Comparison of ENCODE assay signal across 34 cellular contexts in the genomic region with DNA sequence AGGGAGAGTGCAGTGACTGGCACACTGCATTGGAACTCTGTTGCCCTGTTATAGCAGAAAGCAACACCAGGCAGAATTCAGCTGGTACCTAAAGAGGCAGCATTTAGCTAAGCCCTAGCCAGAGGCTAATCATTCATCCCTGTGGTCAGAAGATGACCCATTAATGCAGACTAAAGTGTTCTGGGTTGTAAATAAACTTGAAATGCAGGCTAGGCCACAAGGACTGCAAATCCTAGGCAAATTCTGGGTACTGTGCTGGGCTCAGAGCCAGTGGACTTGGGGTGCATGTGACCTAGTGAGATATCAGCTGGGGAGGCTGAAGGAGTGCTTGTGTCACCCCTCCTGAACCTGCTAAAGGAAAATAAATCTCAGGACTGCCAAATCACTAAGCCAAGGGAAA.
DNase-seq lines count a peak whose midpoint lies in the region; ATAC-seq and TF ChIP-seq lines count a peak whose summit lies in the region.
"Had no signal": no experiment of that assay in that cellular context is flagged by ENCODE, and none has a peak within 500 bp of the region (broad histone marks: within the 10 kb centered on the region; RNA-seq: fewer than 3 reads in every experiment).

No MANE protein-coding gene starts in this region.

- no peak for TF ChIP-seq CTCF in endodermal cell (conservative IDR thresholded peaks at IDR 0.05)

- no peak overlapping the region for H3K4me3 ChIP-seq in endodermal cell (ENCODE audit: low read length)
- H3K4me3 ChIP-seq: hepatocyte, lower lobe of right lung, prostate gland, thyroid gland, vagina had no signal

- H3K9me3 ChIP-seq in endodermal cell (ENCODE audit: control insufficient read depth, low read length), result no peaks in the 10 kb centered on the region
- H3K9me3 ChIP-seq: lower lobe of right lung, prostate gland, thyroid gland, vagina had no signal

- no peak overlapping the region for H3K9ac ChIP-seq in endodermal cell (ENCODE audit: extremely low read depth, low read length, poor library complexity, severe bottlenecking)
- H3K9ac ChIP-seq: KMS-11 had no signal

- H3K4me1 ChIP-seq in endodermal cell (ENCODE audit: control insufficient read depth, insufficient read depth, low read length), result peaks cover 5% of the 10 kb centered on the region
- H3K4me1 ChIP-seq: lower lobe of right lung, prostate gland, thyroid gland, vagina had no signal

- H3K36me3 ChIP-seq in endodermal cell (ENCODE audit: control insufficient read depth, insufficient read depth, low read length), result no peaks in the 10 kb centered on the region
- H3K36me3 ChIP-seq: lower lobe of right lung, prostate gland, thyroid gland, vagina, WERI-Rb-1 had no signal

- peaks cover 32% of the 10 kb centered on the region for H3K27me3 Mint-ChIP-seq in endodermal cell (ENCODE audit: insufficient read depth)
- H3K27me3 Mint-ChIP-seq in natural killer cell treated with Interleukin-12 subunit alpha and Interleukin-12 subunit beta and Interleukin-15 and Interleukin-18, amount 100 ng/mL, for 72 hours, result peaks cover 0 to 4% of the 10 kb centered on the region in 2 donors
- H3K27me3 Mint-ChIP-seq: activated naive CD8-positive, alpha-beta T cell treated with anti-CD3 and anti-CD28 coated beads for 36 hours; B cell; naive thymus-derived CD8-positive, alpha-beta T cell had no signal

- H3K27ac ChIP-seq in endodermal cell (ENCODE audit: low read depth, low read length), result no peak overlapping the region
- H3K27ac ChIP-seq: hepatocyte, HL-60, KMS-11, lower lobe of right lung, prostate gland, thyroid gland, vagina, WERI-Rb-1 had no signal

- H3K27me3 ChIP-seq in endodermal cell (ENCODE audit: control insufficient read depth, insufficient read depth, low read length, poor library complexity, severe bottlenecking), result no peaks in the 10 kb centered on the region
- H3K27me3 ChIP-seq: hepatocyte, thyroid gland, vagina had no signal

- H3K4me3 Mint-ChIP-seq in endodermal cell, result no peak overlapping the region
- no peak overlapping the region for H3K4me3 Mint-ChIP-seq in natural killer cell treated with Interleukin-12 subunit alpha and Interleukin-12 subunit beta and Interleukin-15 and Interleukin-18, amount 100 ng/mL, for 72 hours
- H3K4me3 Mint-ChIP-seq: activated naive CD8-positive, alpha-beta T cell treated with anti-CD3 and anti-CD28 coated beads for 36 hours; B cell; CD4-positive, alpha-beta memory T cell; naive thymus-derived CD8-positive, alpha-beta T cell; T-cell had no signal

- ATAC-seq in GM18861 (IDR thresholded peaks at IDR 0.05; ENCODE audit: unreplicated experiment) (peak; percentile 92), GM19463 (IDR thresholded peaks at IDR 0.05; ENCODE audit: unreplicated experiment) (peak; percentile 65), HG03139 (IDR thresholded peaks at IDR 0.05; ENCODE audit: unreplicated experiment) (peak; percentile 60)
- ATAC-seq in natural killer cell treated with Interleukin-12 subunit alpha and Interleukin-12 subunit beta and Interleukin-15 and Interleukin-18, amount 100 ng/mL, for 72 hours, result no peak
- ATAC-seq: lower lobe of right lung; naive thymus-derived CD8-positive, alpha-beta T cell; sciatic nerve; T-cell had no signal

- DNase-seq in endodermal cell, result peak; percentile 40
- DNase-seq in natural killer cell treated with Interleukin-12 subunit alpha and Interleukin-12 subunit beta and Interleukin-15 and Interleukin-18, amount 100 ng/mL, for 72 hours (ENCODE audit: low spot score), result no peak
- DNase-seq in NCI-H2171 treated with DMSO at 0.1 percent for 48 hours (lab: John Stamatoyannopoulos, UW), result no peak
- DNase-seq in NCI-H1694 (lab: John Stamatoyannopoulos, UW), result no peak
- no peak for DNase-seq in NOMO-1 treated with DMSO at 0.1 percent for 48 hours (lab: John Stamatoyannopoulos, UW; ENCODE audit: unreplicated experiment)
- DNase-seq: activated CD4-positive, alpha-beta T cell treated with anti-CD3 and anti-CD28 coated beads for 48 hours; activated effector memory CD4-positive, alpha-beta T cell treated with Interleukin-2 at 50 U/mL for 16 hours; activated naive CD8-positive, alpha-beta T cell treated with anti-CD3 and anti-CD28 coated beads for 36 hours; activated T-cell treated with anti-CD3 and anti-CD28 coated beads, Interleukin-2, amount 50 U/mL, for 1 hour; aorta; CD4-positive, alpha-beta memory T cell; effector CD4-positive, alpha-beta T cell; HCEC 1CT; lower lobe of right lung; naive thymus-derived CD8-positive, alpha-beta T cell; NCI-H1436; NCI-H446 treated with DMSO at 0.1 percent for 48 hours; nucleus accumbens; OCI-M1; stimulated activated CD4-positive, alpha-beta T cell treated with anti-CD3 and anti-CD28 coated beads, Interleukin-12 subunit alpha, Interleukin-12 subunit beta, amount 100 ng/mL, for 4 hours; stimulated activated CD4-positive, alpha-beta T cell treated with anti-CD3 and anti-CD28 coated beads, Interleukin-2, amount 100 ng/mL, for 48 hours; T-cell; thyroid gland; WERI-Rb-1 had no signal

- H3K4me1 Mint-ChIP-seq in endodermal cell, result peaks cover 21% of the 10 kb centered on the region
- H3K4me1 Mint-ChIP-seq in natural killer cell treated with Interleukin-12 subunit alpha and Interleukin-12 subunit beta and Interleukin-15 and Interleukin-18, amount 100 ng/mL, for 72 hours (ENCODE audit: low read depth in 2 of 2), result no peaks in the 10 kb centered on the region
- H3K4me1 Mint-ChIP-seq: activated naive CD8-positive, alpha-beta T cell treated with anti-CD3 and anti-CD28 coated beads for 36 hours; B cell; CD4-positive, alpha-beta memory T cell; naive thymus-derived CD8-positive, alpha-beta T cell; T-cell had no signal

- H3K36me3 Mint-ChIP-seq in endodermal cell (ENCODE audit: low read depth), result no peaks in the 10 kb centered on the region
- H3K36me3 Mint-ChIP-seq in natural killer cell treated with Interleukin-12 subunit alpha and Interleukin-12 subunit beta and Interleukin-15 and Interleukin-18, amount 100 ng/mL, for 72 hours, result no peaks in the 10 kb centered on the region
- H3K36me3 Mint-ChIP-seq: activated naive CD8-positive, alpha-beta T cell treated with anti-CD3 and anti-CD28 coated beads for 36 hours; CD4-positive, alpha-beta memory T cell; T-cell had no signal

- H3K27ac Mint-ChIP-seq in endodermal cell, result no peak overlapping the region
- no peak overlapping the region for H3K27ac Mint-ChIP-seq in natural killer cell treated with Interleukin-12 subunit alpha and Interleukin-12 subunit beta and Interleukin-15 and Interleukin-18, amount 100 ng/mL, for 72 hours
- H3K27ac Mint-ChIP-seq: activated naive CD8-positive, alpha-beta T cell treated with anti-CD3 and anti-CD28 coated beads for 36 hours; B cell; CD4-positive, alpha-beta memory T cell; naive thymus-derived CD8-positive, alpha-beta T cell; T-cell had no signal

- H3K9me3 Mint-ChIP-seq in endodermal cell, result peaks cover 58% of the 10 kb centered on the region
- H3K9me3 Mint-ChIP-seq in natural killer cell treated with Interleukin-12 subunit alpha and Interleukin-12 subunit beta and Interleukin-15 and Interleukin-18, amount 100 ng/mL, for 72 hours, result no peaks in the 10 kb centered on the region
- H3K9me3 Mint-ChIP-seq: activated naive CD8-positive, alpha-beta T cell treated with anti-CD3 and anti-CD28 coated beads for 36 hours; naive thymus-derived CD8-positive, alpha-beta T cell; T-cell had no signal

Comparison
In these comparisons a context has a peak if more than half of its experiments do, and no peak if none do; other contexts are left out.
1. ATAC-seq: peak in GM18861 (single experiment), GM19463 (single experiment) and HG03139 (single experiment); none in natural killer cell treated with Interleukin-12 subunit alpha and Interleukin-12 subunit beta and Interleukin-15 and Interleukin-18, amount 100 ng/mL, for 72 hours (0 of 2).